In genomic region chr6:53246924-53247323, GRCh38 we compare ENCODE assay signal across 21 cellular contexts.
"Had no signal": no experiment of that assay in that cellular context is flagged by ENCODE, and none has a peak within 500 bp of the region (broad histone marks: within the 10 kb centered on the region; RNA-seq: fewer than 3 reads in every experiment).

No MANE protein-coding gene starts in this region.

- H3K27ac Mint-ChIP-seq: activated CD4-positive, alpha-beta T cell treated with anti-CD3 and anti-CD28 coated beads for 36 hours; activated naive CD8-positive, alpha-beta T cell treated with anti-CD3 and anti-CD28 coated beads for 36 hours; natural killer cell; stimulated activated naive CD8-positive, alpha-beta T cell treated with anti-CD3 and anti-CD28 coated beads, Interleukin-15, Interleukin-2, amounts not matched to agents 100 ng/mL and 50 ng/mL, for 24 hours had no signal

- H3K4me1 ChIP-seq: pancreas, psoas muscle, right atrium auricular region, upper lobe of right lung had no signal

- H3K4me3 Mint-ChIP-seq: activated CD4-positive, alpha-beta T cell treated with anti-CD3 and anti-CD28 coated beads for 36 hours; activated naive CD8-positive, alpha-beta T cell treated with anti-CD3 and anti-CD28 coated beads for 36 hours; natural killer cell; stimulated activated naive CD8-positive, alpha-beta T cell treated with anti-CD3 and anti-CD28 coated beads, Interleukin-15, Interleukin-2, amounts not matched to agents 100 ng/mL and 50 ng/mL, for 24 hours had no signal

- H3K9me3 ChIP-seq: heart right ventricle, pancreas, psoas muscle, right atrium auricular region, thyroid gland, upper lobe of right lung had no signal

- H3K36me3 ChIP-seq: heart right ventricle, pancreas, right atrium auricular region, thyroid gland, upper lobe of right lung had no signal

- H3K27me3 ChIP-seq: heart right ventricle, pancreas, right atrium auricular region, thyroid gland, upper lobe of right lung had no signal

- H3K9me3 Mint-ChIP-seq: activated naive CD8-positive, alpha-beta T cell treated with anti-CD3 and anti-CD28 coated beads for 36 hours; natural killer cell; stimulated activated naive CD8-positive, alpha-beta T cell treated with anti-CD3 and anti-CD28 coated beads, Interleukin-15, Interleukin-2, amounts not matched to agents 100 ng/mL and 50 ng/mL, for 24 hours had no signal

- H3K27ac ChIP-seq: heart right ventricle, pancreas, psoas muscle, right atrium auricular region, thyroid gland, upper lobe of right lung had no signal

- DNase-seq: activated CD4-positive, alpha-beta T cell treated with anti-CD3 and anti-CD28 coated beads for 36 hours; activated CD4-positive, alpha-beta T cell treated with anti-CD3 and anti-CD28 coated beads, Interleukin-2, amount 50 U/mL, for 4 hours; activated naive CD4-positive, alpha-beta T cell treated with Interleukin-2 at 50 U/mL for 16 hours; activated naive CD8-positive, alpha-beta T cell treated with anti-CD3 and anti-CD28 coated beads for 36 hours; activated T-cell treated with anti-CD3 and anti-CD28 coated beads, Interleukin-2, amount 50 U/mL, for 48 hours; central memory CD4-positive, alpha-beta T cell; dermis blood vessel endothelial cell; effector CD8-positive, alpha-beta T cell; erythroblast; foreskin fibroblast; heart right ventricle; natural killer cell; pancreas; psoas muscle; stimulated activated CD4-positive, alpha-beta T cell treated with anti-CD3 and anti-CD28 coated beads, Interleukin-4, amount 100 ng/mL, for 4 hours; substantia nigra; thyroid gland; upper lobe of right lung had no signal

- H3K4me3 ChIP-seq: heart right ventricle, lung, pancreas, psoas muscle, right atrium auricular region, thyroid gland, upper lobe of right lung had no signal

- ATAC-seq: activated CD4-positive, alpha-beta T cell treated with anti-CD3 and anti-CD28 coated beads for 36 hours; heart right ventricle; natural killer cell; pancreas; psoas muscle; upper lobe of right lung had no signal

- H3K36me3 Mint-ChIP-seq: natural killer cell had no signal

- H3K27me3 Mint-ChIP-seq: activated CD4-positive, alpha-beta T cell treated with anti-CD3 and anti-CD28 coated beads for 36 hours; activated naive CD8-positive, alpha-beta T cell treated with anti-CD3 and anti-CD28 coated beads for 36 hours; stimulated activated naive CD8-positive, alpha-beta T cell treated with anti-CD3 and anti-CD28 coated beads, Interleukin-15, Interleukin-2, amounts not matched to agents 100 ng/mL and 50 ng/mL, for 24 hours had no signal
